8 cellular contexts compared by ENCODE assay signal in genomic region chr22:28711820-28712777, GRCh38.
DNase-seq lines count a peak whose midpoint lies in the region; ATAC-seq and TF ChIP-seq lines count a peak whose summit lies in the region.

No MANE protein-coding gene starts in this region.

- DNase-seq in AG10803 (ENCODE audit: low read depth) (peak; percentile 97), OCI-M1 (lab: John Stamatoyannopoulos, UW) (peak; percentile 6), epithelial cell of esophagus (ENCODE audit: low read depth) (peak; percentile 94), DMS 273 (lab: John Stamatoyannopoulos, UW; ENCODE audit: unreplicated experiment) (no peak), DMS153 (lab: John Stamatoyannopoulos, UW) (no peak)
- no peak for DNase-seq in effector memory CD4-positive, alpha-beta T cell

- no peak overlapping the region for H3K27ac ChIP-seq in effector memory CD4-positive, alpha-beta T cell (ENCODE audit: insufficient read depth, low read length, poor library complexity, severe bottlenecking)

- no peak overlapping the region for H3K4me3 Mint-ChIP-seq in nephron

- H3K4me1 ChIP-seq in effector memory CD4-positive, alpha-beta T cell (ENCODE audit: control insufficient read depth, insufficient read depth, low read length, poor library complexity, severe bottlenecking), result no peaks in the 10 kb centered on the region

- H3K27me3 ChIP-seq in effector memory CD4-positive, alpha-beta T cell (replicated peaks; ENCODE audit: control insufficient read depth, insufficient read depth, low read length, poor library complexity, severe bottlenecking), result no peaks in the 10 kb centered on the region

- H3K27me3 Mint-ChIP-seq in nephron (ENCODE audit: low read depth), result no peaks in the 10 kb centered on the region

- peak overlapping the region; percentile 45 for H3K4me3 ChIP-seq in AG10803 (ENCODE audit: low read length)
- H3K4me3 ChIP-seq in epithelial cell of esophagus (ENCODE audit: low read length), result no peak overlapping the region
- no peak overlapping the region for H3K4me3 ChIP-seq in effector memory CD4-positive, alpha-beta T cell (ENCODE audit: insufficient read depth, low read depth, low read length, poor library complexity, severe bottlenecking)

- H3K36me3 ChIP-seq in effector memory CD4-positive, alpha-beta T cell (ENCODE audit: control insufficient read depth, insufficient read depth, low read length), result no peaks in the 10 kb centered on the region

- H3K9me3 ChIP-seq in effector memory CD4-positive, alpha-beta T cell (ENCODE audit: control insufficient read depth, low read length), result no peaks in the 10 kb centered on the region

- peak overlapping the region; percentile 83 to 98 (median 92) for H3K27ac Mint-ChIP-seq in nephron

- no peaks in the 10 kb centered on the region for H3K9me3 Mint-ChIP-seq in nephron

- peaks cover 19% of the 10 kb centered on the region for H3K36me3 Mint-ChIP-seq in nephron (ENCODE audit: low read depth)

- TF ChIP-seq CTCF in AG10803 (conservative IDR thresholded peaks at IDR 0.05; ENCODE audit: low read length) (peak; percentile 59), epithelial cell of esophagus (IDR thresholded peaks at IDR 0.05; ENCODE audit: insufficient read depth, low read depth, low read length, missing control alignments) (no peak), nephron (IDR thresholded peaks at IDR 0.05; ENCODE audit: unreplicated experiment in 3 of 3) (peak; percentile 14 to 16 (median 16))

- ATAC-seq in HG03469 (IDR thresholded peaks at IDR 0.05; ENCODE audit: unreplicated experiment), result no peak

- peaks cover 29% of the 10 kb centered on the region for H3K4me1 Mint-ChIP-seq in nephron

Comparison
In these comparisons a context has a peak if more than half of its experiments do, and no peak if none do; other contexts are left out.
1. DNase-seq: peak in AG10803 (single experiment), OCI-M1 (single experiment) and epithelial cell of esophagus (single experiment); none in effector memory CD4-positive, alpha-beta T cell (0 of 3), DMS 273 (single experiment) and DMS153 (single experiment).